In genomic region chr6:154731296-154732218, GRCh38 we compare ENCODE assay signal across 10 cellular contexts. TPM values are rescaled to one million over a fixed set of nuclear protein-coding genes. Genes with fewer than 3 reads are reported as not detected.
DNase-seq lines count a peak whose midpoint lies in the region; ATAC-seq, FAIRE-seq and TF ChIP-seq lines count a peak whose summit lies in the region.
"Had no signal": no experiment of that assay in that cellular context is flagged by ENCODE, and none has a peak within 500 bp of the region (broad histone marks: within the 10 kb centered on the region; RNA-seq: fewer than 3 reads in every experiment).

No MANE protein-coding gene starts in this region.

- ATAC-seq in K562 (no peak), GM18868 (IDR thresholded peaks at IDR 0.05; ENCODE audit: unreplicated experiment) (no peak)

- FAIRE-seq in K562 (lab: Jason Lieb, UNC): peak; percentile 37
- FAIRE-seq: islet of Langerhans had no signal

- H4K20me1 ChIP-seq in Loucy (ENCODE audit: insufficient read depth, low read length, poor library complexity, severe bottlenecking): peaks cover 25% of the 10 kb centered on the region
- peaks cover 11% of the 10 kb centered on the region; the same call in 1 of the 2 replicates for H4K20me1 ChIP-seq in K562 (replicated peaks; ENCODE audit: control insufficient read depth, insufficient read depth, low read length)
- H4K20me1 ChIP-seq in neural progenitor cell (ENCODE audit: low read depth): peaks cover 25% of the 10 kb centered on the region

- H3K9ac ChIP-seq in Loucy (ENCODE audit: low read depth, low read length, poor library complexity, severe bottlenecking) (no peak overlapping the region), K562 (ENCODE audit: insufficient read depth in 1 of 2, low read depth in 2 of 2, low read length in 2 of 2) (no peak overlapping the region; a peak in 2 of 4 replicates), neural progenitor cell (no peak overlapping the region)

- POLR2A ChIA-PET in K562 (lab: Yijun Ruan, JAX): no interaction called here

- TF ChIP-seq EP300 in K562 (IDR thresholded peaks at IDR 0.05; ENCODE audit: low read length): no peak

- no peaks in the 10 kb centered on the region for H3K9me3 ChIP-seq in Loucy (ENCODE audit: insufficient read depth, low read depth, low read length)
- no peaks in the 10 kb centered on the region for H3K9me3 ChIP-seq in K562 (replicated peaks; ENCODE audit: control insufficient read depth, insufficient read depth, low read depth, low read length)
- no peaks in the 10 kb centered on the region for H3K9me3 ChIP-seq in neural progenitor cell (ENCODE audit: low read depth)
- no peaks in the 10 kb centered on the region for H3K9me3 ChIP-seq in thyroid gland
- H3K9me3 ChIP-seq: right atrium auricular region had no signal

- peaks cover 4% of the 10 kb centered on the region for H3K27me3 Mint-ChIP-seq in neural progenitor cell (ENCODE audit: insufficient read depth, low read depth)

- H3K9me1 ChIP-seq in K562 (ENCODE audit: control insufficient read depth, insufficient read depth, low read length): no peaks in the 10 kb centered on the region

- H3K79me2 ChIP-seq in Loucy (ENCODE audit: insufficient read depth, low read length): peaks cover 33% of the 10 kb centered on the region
- H3K79me2 ChIP-seq in K562 (ENCODE audit: control insufficient read depth, insufficient read depth, low read length): peaks cover 35% of the 10 kb centered on the region
- H3K79me2 ChIP-seq in neural progenitor cell (ENCODE audit: low read depth): peaks cover 35% of the 10 kb centered on the region

- H3K4me2 ChIP-seq in Loucy (ENCODE audit: low read depth, low read length, poor library complexity, severe bottlenecking): peak overlapping the region; percentile 96
- H3K4me2 ChIP-seq in K562 (ENCODE audit: insufficient read depth, low read length): peak overlapping the region; percentile 98; the same call in 1 of the 2 replicates
- peak overlapping the region; percentile 82 for H3K4me2 ChIP-seq in neural progenitor cell

- H3K4me1 ChIP-seq in Loucy (ENCODE audit: insufficient read depth, low read length, poor library complexity, severe bottlenecking) (peaks cover 20% of the 10 kb centered on the region), K562 (replicated peaks in 1 of 2; ENCODE audit: control insufficient read depth in 2 of 2, insufficient read depth in 2 of 2, low read length in 2 of 2) (peaks cover 20 to 21% of the 10 kb centered on the region in 2 experiments; a peak in 4 of 5 replicates), neural progenitor cell (peaks cover 21% of the 10 kb centered on the region), thyroid gland (peaks cover 18 to 25% of the 10 kb centered on the region in 2 donors)

- intact Hi-C loops in K562 (cut with micrococcal nuclease): loop anchor here (2.0 to 10.0 kb wide), 3 partner anchors 54 to 1747 kb away; partner anchors contain the start of gene FBXO5
- intact Hi-C loops in thyroid gland (cut with DNase I): loop anchor here (10.0 kb wide), 1 partner anchor 57 kb away; no protein-coding TSS in a partner anchor

- H3K36me3 ChIP-seq in Loucy (ENCODE audit: insufficient read depth, low read length) (no peaks in the 10 kb centered on the region), K562 (ENCODE audit: control insufficient read depth, insufficient read depth, low read length) (peaks cover 11% of the 10 kb centered on the region; the same call in 2 of the 3 replicates), neural progenitor cell (no peaks in the 10 kb centered on the region), thyroid gland (no peaks in the 10 kb centered on the region)
- H3K36me3 ChIP-seq: right atrium auricular region had no signal

- CTCF ChIA-PET in K562 (lab: Yijun Ruan, JAX; ENCODE audit: low intra/inter-chr PET ratio): no interaction called here

- H3K9me3 Mint-ChIP-seq in neural progenitor cell: no peaks in the 10 kb centered on the region

- H3K27me3 ChIP-seq in Loucy (ENCODE audit: insufficient read depth, low read length, poor library complexity, severe bottlenecking) (no peaks in the 10 kb centered on the region), K562 (ENCODE audit: control insufficient read depth in 2 of 2, insufficient read depth in 2 of 2, low read length in 2 of 2) (no peaks in the 10 kb centered on the region), neural progenitor cell (no peaks in the 10 kb centered on the region), thyroid gland (no peaks in the 10 kb centered on the region)
- H3K27me3 ChIP-seq: right atrium auricular region had no signal

- BruUV-seq in K562 (replicated peaks; lab: Mats Ljungman, UMichigan): no TSS peak

- in situ Hi-C loops in K562 (cut with MboI): no loop called here

- peak overlapping the region; percentile 74 for H3K4me3 Mint-ChIP-seq in neural progenitor cell

- WGBS in K562 (ENCODE audit: insufficient coverage, low coverage, missing lambda C conversion rate): 82% methylated on average over 24 of the region's 24 CpGs
- WGBS in thyroid gland, 2 donors: 93% methylated on average over 24 of the region's 24 CpGs

- H3K9me2 ChIP-seq in Loucy (replicated peaks; ENCODE audit: low read depth, low read length): no peaks in the 10 kb centered on the region

- H3F3A ChIP-seq in Loucy (ENCODE audit: low read depth) (no peaks in the 10 kb centered on the region), neural progenitor cell (ENCODE audit: low read depth) (peaks cover 21% of the 10 kb centered on the region)

- DNase-seq in NCI-H1417 (lab: John Stamatoyannopoulos, UW): peak in 2 of 3 experiments; percentile 33 to 67
- DNase-seq in NCI-H1417 treated with DMSO at 0.1 percent for 48 hours (lab: John Stamatoyannopoulos, UW): no peak
- DNase-seq in K562 (ENCODE audit: extremely low read depth in 1 of 4, low spot score in 3 of 4): peak in 1 of 4 experiments; percentile 40
- no peak for DNase-seq in neural progenitor cell (ENCODE audit: low spot score)
- DNase-seq in NCI-H345 treated with DMSO at 0.1 percent for 48 hours (lab: John Stamatoyannopoulos, UW; ENCODE audit: unreplicated experiment): no peak
- DNase-seq in thyroid gland: no peak

- no peak for TF ChIP-seq POLR2A in K562 (conservative IDR thresholded peaks at IDR 0.05)
- TF ChIP-seq POLR2A in thyroid gland (IDR thresholded peaks at IDR 0.05): no peak

- peak overlapping the region; percentile 92 for H3K27ac Mint-ChIP-seq in neural progenitor cell

- H2AFZ ChIP-seq in Loucy (ENCODE audit: low read length) (no peak overlapping the region), K562 (ENCODE audit: low read depth, low read length) (peak overlapping the region; percentile 99), neural progenitor cell (replicated peaks) (peak overlapping the region; percentile 4)

- TF ChIP-seq CTCF in Loucy (conservative IDR thresholded peaks at IDR 0.05; ENCODE audit: low read length): no peak
- no peak for TF ChIP-seq CTCF in K562 (IDR thresholded peaks at IDR 0.05 in 2 of 3, conservative IDR thresholded peaks at IDR 0.05 in 1 of 3; ENCODE audit: insufficient read depth in 2 of 3, low read depth in 1 of 3, low read length in 3 of 3)
- no peak for TF ChIP-seq CTCF in neural progenitor cell (IDR thresholded peaks at IDR 0.05)
- no peak for TF ChIP-seq CTCF in thyroid gland (IDR thresholded peaks at IDR 0.05)

- no peak overlapping the region for H3K4me3 ChIP-seq in Loucy (ENCODE audit: low read length, poor library complexity, severe bottlenecking)
- H3K4me3 ChIP-seq in K562: no peak overlapping the region
- no peak overlapping the region for H3K4me3 ChIP-seq in neural progenitor cell
- no peak overlapping the region for H3K4me3 ChIP-seq in thyroid gland (replicated peaks in 1 of 3)

- peaks cover 27% of the 10 kb centered on the region for H3K4me1 Mint-ChIP-seq in neural progenitor cell

- peaks cover 7% of the 10 kb centered on the region for H3K36me3 Mint-ChIP-seq in neural progenitor cell

- no peak overlapping the region for H3K27ac ChIP-seq in K562 (ENCODE audit: extremely low read depth, low read depth, low read length)
- peak overlapping the region; percentile 99 for H3K27ac ChIP-seq in neural progenitor cell
- H3K27ac ChIP-seq in thyroid gland: no peak overlapping the region

- TF ChIP-seq RAD21 in K562 (CRISPR knock-in tag; conservative IDR thresholded peaks at IDR 0.05 in 1 of 2, IDR thresholded peaks at IDR 0.05 in 1 of 2): no peak

TF ChIP-seq in K562, 482 proteins besides CTCF, POLR2A, EP300 and RAD21 (continues in another document):
- TF ChIP-seq GATA2 (CRISPR knock-in tag; IDR thresholded peaks at IDR 0.05) (peak; percentile 65; the same call in 1 of the 2 replicates), KDM5B (IDR thresholded peaks at IDR 0.05; ENCODE audit: insufficient replicate concordance, low read depth, low read length) (no peak), TRIM28 (IDR thresholded peaks at IDR 0.05) (no peak), RCOR1 (IDR thresholded peaks at IDR 0.05; ENCODE audit: borderline replicate concordance in 1 of 2, low read depth in 2 of 2, low read length in 2 of 2) (0 out of 4 replicates have a peak, but pooled peaks of 1 of the 2 experiments have one; percentile 21), POLR3G (IDR thresholded peaks at IDR 0.05; ENCODE audit: extremely low read depth, insufficient read length, insufficient replicate concordance) (no peak), STAT5A (IDR thresholded peaks at IDR 0.05; ENCODE audit: borderline replicate concordance, low read length) (no peak), CREBBP (IDR thresholded peaks at IDR 0.05; ENCODE audit: low read depth, low read length) (no peak), MTF1 (CRISPR knock-in tag; IDR thresholded peaks at IDR 0.05; ENCODE audit: borderline replicate concordance) (no peak)

RNA-seq across cellular contexts. Expression of gene SCAF8, which starts 1.7 kb away (rescaled TPM):
- total RNA-seq in K562 (2011; cell fraction: chromatin; rRNA removed; ENCODE audit: low replicate concordance): 29.7 and 106 TPM in 2 replicates
- 18.2 and 25.1 TPM in 2 replicates for total RNA-seq in K562 (2011; cell fraction: nucleolus; rRNA removed)
- total RNA-seq in K562 (2011; cell fraction: nucleoplasm; rRNA removed): 34.6 and 37.3 TPM in 2 replicates
- total RNA-seq in K562 (2014; rRNA removed): 20.3 and 25.3 TPM in 2 replicates
- total RNA-seq in K562 (2014; rRNA removed; fragmentation: Illumina TruSeq; extraction: Trizol): 35.7 and 41.5 TPM in 2 replicates
- 37.0 and 38.5 TPM in 2 replicates for total RNA-seq in K562 (2015; rRNA removed; fragmentation: Illumina TruSeq; extraction: Trizol)
- 38.6 and 46.6 TPM in 2 replicates for total RNA-seq in K562 (2021)
- 22.0 and 23.2 TPM in 2 replicates for polyA plus RNA-seq in K562 (2011; rRNA removed)
- 13.9 and 18.5 TPM in 2 replicates for polyA plus RNA-seq in K562 (2011; cell fraction: cytosol; rRNA removed)
- polyA plus RNA-seq in K562 (2011; cell fraction: nucleus; rRNA removed): 27.6 and 28.9 TPM in 2 replicates
- polyA plus RNA-seq in K562 (2012): 21.6 and 23.1 TPM in 2 replicates
- 36.0 and 41.1 TPM in 2 replicates for polyA plus RNA-seq in K562 (2014; fragmentation: Illumina TruSeq; extraction: Trizol)
- polyA plus RNA-seq in K562 (2014; fragmentation: Nextera tagmentation; extraction: Ambion mirVana): 10 to 100 TPM; 10.5 to 11.8 TPM
- polyA plus RNA-seq in K562 (2014; rRNA removed): 18.5 and 19.4 TPM in 2 replicates
- 55.1 and 69.3 TPM in 2 replicates for polyA minus RNA-seq in K562 (2011; rRNA and poly(A)+ RNA removed)
- 27.5 and 32.1 TPM in 2 replicates for polyA minus RNA-seq in K562 (2011; cell fraction: cytosol; rRNA and poly(A)+ RNA removed)
- polyA minus RNA-seq in K562 (2011; cell fraction: nucleus; rRNA and poly(A)+ RNA removed): 29.2 and 48.1 TPM in 2 replicates
- 54.9 and 62.1 TPM in 2 replicates for total RNA-seq in neural progenitor cell (ENCODE audit: low replicate concordance)
- 10 to 100 TPM; 60.9 to 88.8 (median 65.1) TPM for total RNA-seq in thyroid gland

Comparison
In these comparisons a context has a peak if more than half of its experiments do, and no peak if none do; other contexts are left out.
1. DNase-seq: peak in NCI-H1417 (2 of 3); none in NCI-H1417 treated with DMSO at 0.1 percent for 48 hours (single experiment), neural progenitor cell (single experiment), NCI-H345 treated with DMSO at 0.1 percent for 48 hours (single experiment) and thyroid gland (0 of 2).
2. Peak in every context shown above with its lines, with median percentiles within 50 percentile points of each other: H3K4me2 ChIP-seq.